Comparison of ENCODE assay signal across 1 cellular context in the genomic region with DNA sequence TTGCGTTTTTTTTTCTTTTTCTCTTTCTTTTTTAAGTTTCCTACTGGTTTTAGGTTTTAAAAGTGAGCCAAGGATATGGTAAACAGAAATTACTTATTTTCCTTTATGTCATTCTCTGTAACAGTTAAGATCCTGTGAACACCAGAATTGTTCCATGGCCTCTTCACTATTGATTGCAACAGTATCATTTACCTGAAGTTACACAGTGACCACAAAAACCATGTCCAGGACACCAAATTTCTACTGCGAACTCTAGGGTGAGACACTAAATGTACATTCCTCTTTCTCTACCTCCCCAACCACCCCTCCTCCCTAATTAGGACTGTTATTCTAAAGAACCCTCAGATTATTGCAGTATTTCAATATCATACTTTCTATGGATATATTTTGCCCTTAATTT.
TF ChIP-seq lines count a peak whose summit lies in the region.

No MANE protein-coding gene starts in this region.

TF ChIP-seq in GM23338, 12 proteins besides CTCF, POLR2A, EP300 and RAD21:
- TF ChIP-seq CREB1 (CRISPR knock-in tag; IDR thresholded peaks at IDR 0.05; ENCODE audit: low read depth): no peak
- TF ChIP-seq, protein P1, sequence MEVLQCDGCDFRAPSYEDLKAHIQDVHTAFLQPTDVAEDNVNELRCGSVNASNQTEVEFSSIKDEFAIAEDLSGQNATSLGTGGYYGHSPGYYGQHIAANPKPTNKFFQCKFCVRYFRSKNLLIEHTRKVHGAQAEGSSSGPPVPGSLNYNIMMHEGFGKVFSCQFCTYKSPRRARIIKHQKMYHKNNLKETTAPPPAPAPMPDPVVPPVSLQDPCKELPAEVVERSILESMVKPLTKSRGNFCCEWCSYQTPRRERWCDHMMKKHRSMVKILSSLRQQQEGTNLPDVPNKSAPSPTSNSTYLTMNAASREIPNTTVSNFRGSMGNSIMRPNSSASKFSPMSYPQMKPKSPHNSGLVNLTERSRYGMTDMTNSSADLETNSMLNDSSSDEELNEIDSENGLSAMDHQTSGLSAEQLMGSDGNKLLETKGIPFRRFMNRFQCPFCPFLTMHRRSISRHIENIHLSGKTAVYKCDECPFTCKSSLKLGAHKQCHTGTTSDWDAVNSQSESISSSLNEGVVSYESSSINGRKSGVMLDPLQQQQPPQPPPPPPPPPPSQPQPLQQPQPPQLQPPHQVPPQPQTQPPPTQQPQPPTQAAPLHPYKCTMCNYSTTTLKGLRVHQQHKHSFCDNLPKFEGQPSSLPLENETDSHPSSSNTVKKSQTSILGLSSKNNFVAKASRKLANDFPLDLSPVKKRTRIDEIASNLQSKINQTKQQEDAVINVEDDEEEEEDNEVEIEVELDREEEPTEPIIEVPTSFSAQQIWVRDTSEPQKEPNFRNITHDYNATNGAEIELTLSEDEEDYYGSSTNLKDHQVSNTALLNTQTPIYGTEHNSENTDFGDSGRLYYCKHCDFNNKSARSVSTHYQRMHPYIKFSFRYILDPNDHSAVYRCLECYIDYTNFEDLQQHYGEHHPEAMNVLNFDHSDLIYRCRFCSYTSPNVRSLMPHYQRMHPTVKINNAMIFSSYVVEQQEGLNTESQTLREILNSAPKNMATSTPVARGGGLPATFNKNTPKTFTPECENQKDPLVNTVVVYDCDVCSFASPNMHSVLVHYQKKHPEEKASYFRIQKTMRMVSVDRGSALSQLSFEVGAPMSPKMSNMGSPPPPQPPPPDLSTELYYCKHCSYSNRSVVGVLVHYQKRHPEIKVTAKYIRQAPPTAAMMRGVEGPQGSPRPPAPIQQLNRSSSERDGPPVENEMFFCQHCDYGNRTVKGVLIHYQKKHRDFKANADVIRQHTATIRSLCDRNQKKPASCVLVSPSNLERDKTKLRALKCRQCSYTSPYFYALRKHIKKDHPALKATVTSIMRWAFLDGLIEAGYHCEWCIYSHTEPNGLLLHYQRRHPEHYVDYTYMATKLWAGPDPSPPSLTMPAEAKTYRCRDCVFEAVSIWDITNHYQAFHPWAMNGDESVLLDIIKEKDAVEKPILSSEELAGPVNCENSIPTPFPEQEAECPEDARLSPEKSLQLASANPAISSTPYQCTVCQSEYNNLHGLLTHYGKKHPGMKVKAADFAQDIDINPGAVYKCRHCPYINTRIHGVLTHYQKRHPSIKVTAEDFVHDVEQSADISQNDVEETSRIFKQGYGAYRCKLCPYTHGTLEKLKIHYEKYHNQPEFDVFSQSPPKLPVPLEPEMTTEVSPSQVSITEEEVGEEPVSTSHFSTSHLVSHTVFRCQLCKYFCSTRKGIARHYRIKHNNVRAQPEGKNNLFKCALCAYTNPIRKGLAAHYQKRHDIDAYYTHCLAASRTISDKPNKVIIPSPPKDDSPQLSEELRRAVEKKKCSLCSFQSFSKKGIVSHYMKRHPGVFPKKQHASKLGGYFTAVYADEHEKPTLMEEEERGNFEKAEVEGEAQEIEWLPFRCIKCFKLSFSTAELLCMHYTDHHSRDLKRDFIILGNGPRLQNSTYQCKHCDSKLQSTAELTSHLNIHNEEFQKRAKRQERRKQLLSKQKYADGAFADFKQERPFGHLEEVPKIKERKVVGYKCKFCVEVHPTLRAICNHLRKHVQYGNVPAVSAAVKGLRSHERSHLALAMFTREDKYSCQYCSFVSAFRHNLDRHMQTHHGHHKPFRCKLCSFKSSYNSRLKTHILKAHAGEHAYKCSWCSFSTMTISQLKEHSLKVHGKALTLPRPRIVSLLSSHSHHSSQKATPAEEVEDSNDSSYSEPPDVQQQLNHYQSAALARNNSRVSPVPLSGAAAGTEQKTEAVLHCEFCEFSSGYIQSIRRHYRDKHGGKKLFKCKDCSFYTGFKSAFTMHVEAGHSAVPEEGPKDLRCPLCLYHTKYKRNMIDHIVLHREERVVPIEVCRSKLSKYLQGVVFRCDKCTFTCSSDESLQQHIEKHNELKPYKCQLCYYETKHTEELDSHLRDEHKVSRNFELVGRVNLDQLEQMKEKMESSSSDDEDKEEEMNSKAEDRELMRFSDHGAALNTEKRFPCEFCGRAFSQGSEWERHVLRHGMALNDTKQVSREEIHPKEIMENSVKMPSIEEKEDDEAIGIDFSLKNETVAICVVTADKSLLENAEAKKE (CRISPR knock-in tag; IDR thresholded peaks at IDR 0.05): no peak
